In genomic region chr16:84933774-84934571, GRCh38 we compare ENCODE assay signal across 12 cellular contexts.
DNase-seq lines count a peak whose midpoint lies in the region; ATAC-seq and TF ChIP-seq lines count a peak whose summit lies in the region.
"Had no signal": no experiment of that assay in that cellular context is flagged by ENCODE, and none has a peak within 500 bp of the region (broad histone marks: within the 10 kb centered on the region; RNA-seq: fewer than 3 reads in every experiment).

No MANE protein-coding gene starts in this region.

- H3K4me1 ChIP-seq in uterus: peaks cover 0 to 10% of the 10 kb centered on the region in 2 donors
- H3K4me1 ChIP-seq: colonic mucosa had no signal

- peak overlapping the region; percentile 77 for H3K27ac ChIP-seq in uterus
- H3K27ac ChIP-seq: colonic mucosa, RWPE1 had no signal

- no peaks in the 10 kb centered on the region for H3K27me3 ChIP-seq in uterus
- H3K27me3 ChIP-seq: colonic mucosa had no signal

- DNase-seq in anterior cingulate cortex (lab: John Stamatoyannopoulos, UW): peak in 46 of 58 donors; percentile 11 to 78 (median 46)
- DNase-seq in left cardiac atrium: peak; percentile 89
- DNase-seq in nucleus accumbens (lab: John Stamatoyannopoulos, UW): peak in 43 of 56 donors; percentile 4 to 77 (median 47)
- DNase-seq in uterus: peak; percentile 72 to 76
- no peak for DNase-seq in SIG-M5 treated with dmso at 0.1 percent for 504 hours (lab: John Stamatoyannopoulos, UW; ENCODE audit: unreplicated experiment)
- DNase-seq in NCI-H1417 (lab: John Stamatoyannopoulos, UW): no peak
- DNase-seq: colonic mucosa, DMS153, NCI-H226 had no signal

- no peak for TF ChIP-seq CTCF in uterus (IDR thresholded peaks at IDR 0.05)

- no peaks in the 10 kb centered on the region for H3K36me3 ChIP-seq in uterus
- H3K36me3 ChIP-seq: colonic mucosa had no signal

- TF ChIP-seq POLR2A in uterus (IDR thresholded peaks at IDR 0.05): no peak

- ATAC-seq in left cardiac atrium (peak; percentile 90 to 93), GM18868 (IDR thresholded peaks at IDR 0.05; ENCODE audit: unreplicated experiment) (no peak)
- ATAC-seq: activated T-helper 17 cell treated with anti-CD3 and anti-CD28 coated beads, Interleukin-2, amount 50 U/mL, for 72 hours had no signal

- H3K9me3 ChIP-seq in uterus: no peaks in the 10 kb centered on the region
- H3K9me3 ChIP-seq: colonic mucosa had no signal

- H3K4me3 ChIP-seq in uterus: no peak overlapping the region
- H3K4me3 ChIP-seq: colonic mucosa had no signal

- intact Hi-C loops in left cardiac atrium (cut with DNase I) (no loop called here), uterus (cut with DNase I; ENCODE audit: low total_unique reads) (no loop called here)

Comparison
In these comparisons a context has a peak if more than half of its experiments do, and no peak if none do; other contexts are left out.
1. DNase-seq: peak in anterior cingulate cortex (46 of 58), left cardiac atrium (single experiment), nucleus accumbens (43 of 56) and uterus (2 of 2); none in SIG-M5 treated with dmso at 0.1 percent for 504 hours (single experiment) and NCI-H1417 (0 of 3).